In the genomic region with DNA sequence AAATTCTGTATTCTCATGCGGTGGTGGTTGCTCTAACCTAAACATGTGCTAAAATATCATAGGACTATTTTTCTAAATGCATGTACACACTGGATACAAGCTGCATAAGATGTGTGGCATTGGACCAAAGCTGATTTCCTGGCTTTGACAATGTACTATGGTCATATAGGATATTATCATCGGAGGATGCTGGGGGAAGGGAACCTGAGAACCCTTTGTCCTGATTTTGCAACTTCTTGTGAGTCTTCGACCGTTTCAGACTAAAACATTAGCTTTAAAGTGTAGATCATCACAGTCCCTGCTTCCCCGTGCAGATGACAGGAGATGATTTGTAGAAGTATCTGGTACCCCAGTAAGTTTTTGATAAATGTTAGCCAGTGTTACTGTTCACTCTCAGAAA, we compare ENCODE assay signal across 19 cellular contexts.
DNase-seq lines count a peak whose midpoint lies in the region; ATAC-seq and TF ChIP-seq lines count a peak whose summit lies in the region.
"Had no signal": no experiment of that assay in that cellular context is flagged by ENCODE, and none has a peak within 500 bp of the region (broad histone marks: within the 10 kb centered on the region; RNA-seq: fewer than 3 reads in every experiment).

No MANE protein-coding gene starts in this region.

- H3K9me3 ChIP-seq in Peyer's patch (no peaks in the 10 kb centered on the region), colonic mucosa (no peaks in the 10 kb centered on the region), mesodermal cell (ENCODE audit: control insufficient read depth, low read length) (no peaks in the 10 kb centered on the region), subcutaneous abdominal adipose tissue (ENCODE audit: control insufficient read depth in 5 of 5, low read length in 5 of 5) (no peaks in the 10 kb centered on the region)

- peak overlapping the region in 3 of 4 donors; percentile 5 to 74 (median 15) for H3K27ac ChIP-seq in Peyer's patch
- peak overlapping the region; percentile 34 for H3K27ac ChIP-seq in colonic mucosa
- H3K27ac ChIP-seq in mesodermal cell (ENCODE audit: low read depth, low read length, severe bottlenecking): peak overlapping the region; percentile 65
- peak overlapping the region; percentile 89 for H3K27ac ChIP-seq in subcutaneous abdominal adipose tissue (ENCODE audit: low read depth, low read length)

- H3K4me3 ChIP-seq in Peyer's patch (no peak overlapping the region), colonic mucosa (no peak overlapping the region), mesodermal cell (ENCODE audit: extremely low read depth, insufficient read depth, low read length, poor library complexity, severe bottlenecking) (no peak overlapping the region), subcutaneous abdominal adipose tissue (ENCODE audit: low read depth in 1 of 5, low read length in 5 of 5) (no peak overlapping the region)
- H3K4me3 ChIP-seq: K562 had no signal

- no peak for TF ChIP-seq CTCF in Peyer's patch (IDR thresholded peaks at IDR 0.05)
- TF ChIP-seq CTCF in colonic mucosa (IDR thresholded peaks at IDR 0.05): no peak

- ATAC-seq in HG02852 (IDR thresholded peaks at IDR 0.05; ENCODE audit: unreplicated experiment): no peak
- ATAC-seq: activated CD8-positive, alpha-beta T cell treated with anti-CD3 and anti-CD28 coated beads for 36 hours; activated T-cell treated with anti-CD3 and anti-CD28 coated beads, Interleukin-2, amount 50 U/mL, for 4 hours; K562; T-helper 17 cell had no signal

- no peaks in the 10 kb centered on the region for H3K27me3 ChIP-seq in Peyer's patch
- no peaks in the 10 kb centered on the region for H3K27me3 ChIP-seq in colonic mucosa
- H3K27me3 ChIP-seq in subcutaneous abdominal adipose tissue (ENCODE audit: control insufficient read depth in 5 of 5, insufficient read depth in 4 of 5, low read length in 5 of 5): no peaks in the 10 kb centered on the region

- H3K9ac ChIP-seq in colonic mucosa (ENCODE audit: low read depth in 2 of 2, low read length in 2 of 2) (no peak overlapping the region), subcutaneous abdominal adipose tissue (ENCODE audit: low read length in 5 of 5) (peak overlapping the region in 2 of 5 donors; percentile 10 to 57)

- no peak for TF ChIP-seq POLR2A in Peyer's patch (IDR thresholded peaks at IDR 0.05)

- H3K36me3 ChIP-seq in Peyer's patch (no peaks in the 10 kb centered on the region), colonic mucosa (no peaks in the 10 kb centered on the region), mesodermal cell (ENCODE audit: control insufficient read depth, insufficient read depth, low read length) (no peaks in the 10 kb centered on the region), subcutaneous abdominal adipose tissue (ENCODE audit: control insufficient read depth in 5 of 5, insufficient read depth in 5 of 5, low read length in 5 of 5) (no peaks in the 10 kb centered on the region)

- DNase-seq in Peyer's patch: no peak
- DNase-seq in colonic mucosa: no peak
- DNase-seq in NCI-H1436 (lab: John Stamatoyannopoulos, UW): no peak
- DNase-seq in RPMI8226: no peak
- DNase-seq: activated B cell treated with CpG ODN at 0.5 μM for 24 hours; activated naive CD4-positive, alpha-beta T cell treated with anti-CD3 and anti-CD28 coated beads, Interleukin-2, amount 50 U/mL, for 16 hours; activated T-cell treated with anti-CD3 and anti-CD28 coated beads, Interleukin-2, amount 50 U/mL, for 4 hours; erythroblast; H9; mammary epithelial cell; NCI-H187; NK-92 treated with Interleukin-12 subunit alpha and Interleukin-12 subunit beta, amount 100 ng/mL, for 24 hours; stimulated activated naive CD4-positive, alpha-beta T cell; T-helper 17 cell had no signal

- intact Hi-C loops in colonic mucosa (cut with DNase I): no loop called here

- peaks cover 0 to 12% (median 0%) of the 10 kb centered on the region in 4 donors for H3K4me1 ChIP-seq in Peyer's patch
- H3K4me1 ChIP-seq in colonic mucosa: no peaks in the 10 kb centered on the region
- peaks cover 24% of the 10 kb centered on the region for H3K4me1 ChIP-seq in mesodermal cell (ENCODE audit: control insufficient read depth, insufficient read depth, low read length, poor library complexity, severe bottlenecking)
- H3K4me1 ChIP-seq in subcutaneous abdominal adipose tissue (ENCODE audit: control insufficient read depth in 5 of 5, insufficient read depth in 5 of 5, low read length in 5 of 5): peaks cover 23 to 53% (median 37%) of the 10 kb centered on the region in 5 donors

- 86 to 92% methylated on average over 3 to 4 of the region's 5 CpGs for WGBS in mesodermal cell (ENCODE audit: insufficient coverage in 2 of 2), 2 experiments

Comparison
In these comparisons a context has a peak if more than half of its experiments do, and no peak if none do; other contexts are left out.
1. H3K27ac ChIP-seq: peak in every context shown above with its lines; median percentile 89 in subcutaneous abdominal adipose tissue; 65 in mesodermal cell; 34 in colonic mucosa; 15 in Peyer's patch.